19 cellular contexts compared by ENCODE assay signal in the genomic region with DNA sequence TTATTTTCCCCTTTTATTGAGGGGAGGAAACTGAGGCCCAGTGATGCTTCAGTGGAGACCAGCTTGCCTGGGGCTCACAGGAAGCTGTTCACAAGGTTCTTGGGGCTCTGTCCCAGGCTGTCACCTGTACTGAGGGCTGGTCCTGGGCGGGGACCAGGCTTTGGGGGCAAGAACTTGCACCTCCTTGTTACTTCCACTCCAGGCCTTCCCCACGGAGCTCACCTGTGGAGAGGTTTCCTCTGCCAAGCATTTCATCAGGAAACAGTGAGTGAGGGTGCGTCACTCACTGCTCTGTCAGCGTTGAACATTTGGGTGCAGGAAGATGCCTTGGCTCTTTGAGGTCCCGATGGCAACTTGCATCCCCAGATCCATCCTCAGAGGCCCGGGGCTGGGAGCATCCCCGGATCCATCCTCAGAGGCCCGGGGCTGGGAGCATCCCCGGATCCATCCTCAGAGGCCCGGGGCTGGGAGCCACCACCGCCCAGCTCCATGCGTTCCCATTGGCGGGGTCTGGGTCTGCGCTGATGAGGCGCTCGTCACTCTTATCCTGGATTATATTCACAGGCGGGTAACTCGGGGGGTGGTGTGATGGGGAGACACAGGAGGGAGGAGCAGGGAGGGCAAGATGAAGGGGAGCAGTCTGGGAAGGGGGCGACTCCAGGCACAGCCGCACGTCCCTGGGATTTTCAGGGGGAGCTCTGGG. TPM values are rescaled to one million over a fixed set of nuclear protein-coding genes. Genes with fewer than 3 reads are reported as not detected.
DNase-seq lines count a peak whose midpoint lies in the region; ATAC-seq and TF ChIP-seq lines count a peak whose summit lies in the region.
"Had no signal": no experiment of that assay in that cellular context is flagged by ENCODE, and none has a peak within 500 bp of the region (broad histone marks: within the 10 kb centered on the region; RNA-seq: fewer than 3 reads in every experiment).

No MANE protein-coding gene starts in this region.

- H3K79me1 ChIP-seq in IMR-90 (ENCODE audit: low read depth in 1 of 2, low read length in 2 of 2): no peaks in the 10 kb centered on the region
- no peaks in the 10 kb centered on the region for H3K79me1 ChIP-seq in mesendoderm (ENCODE audit: low read length)

- H2AK9ac ChIP-seq in IMR-90 (replicated peaks; ENCODE audit: low read depth, low read length, poor library complexity): peak overlapping the region; percentile 60

- dilution Hi-C loops in IMR-90 (cut with HindIII; ENCODE audit: low sequenced_read_pairs, unreplicated experiment): no loop called here

- ATAC-seq in IMR-90 (ENCODE audit: low read depth) (no peak), upper lobe of right lung (no peak)
- no peak for ATAC-seq in naive thymus-derived CD4-positive, alpha-beta T cell
- ATAC-seq in activated naive CD8-positive, alpha-beta T cell treated with anti-CD3 and anti-CD28 coated beads, Interleukin-2, amount 50 U/mL, for 24 hours: no peak
- ATAC-seq: A549, GM23338, HCT116 had no signal

- no peak overlapping the region for H2BK5ac ChIP-seq in IMR-90 (ENCODE audit: low read depth, low read length, poor library complexity, severe bottlenecking)
- no peak overlapping the region for H2BK5ac ChIP-seq in mesendoderm (ENCODE audit: low read length)

- no peak for TF ChIP-seq POLR2A in IMR-90 (IDR thresholded peaks at IDR 0.05; ENCODE audit: low read depth, low read length)

- no peaks in the 10 kb centered on the region for H3K4me1 Mint-ChIP-seq in naive thymus-derived CD4-positive, alpha-beta T cell
- peaks cover 19% of the 10 kb centered on the region for H3K4me1 Mint-ChIP-seq in activated naive CD8-positive, alpha-beta T cell treated with anti-CD3 and anti-CD28 coated beads, Interleukin-2, amount 50 U/mL, for 24 hours

- H2AK5ac ChIP-seq in IMR-90 (ENCODE audit: low read depth, low read length) (peak overlapping the region; percentile 40), mesendoderm (ENCODE audit: low read length) (no peak overlapping the region)

- H3K23ac ChIP-seq in IMR-90 (ENCODE audit: low read depth, low read length): no peak overlapping the region
- peak overlapping the region; percentile 9 for H3K23ac ChIP-seq in mesendoderm (ENCODE audit: low read length)

- H3K4ac ChIP-seq in IMR-90 (ENCODE audit: low read depth, low read length) (0 out of 2 replicates have a peak overlapping the region, but pooled peaks have one; percentile 29), mesendoderm (ENCODE audit: low read depth, low read length) (no peak overlapping the region)

- no TSS peak for BruUV-seq in IMR-90 (replicated peaks; lab: Mats Ljungman, UMichigan)

- H3K9me3 ChIP-seq in IMR-90 (ENCODE audit: control insufficient read depth, insufficient read depth, low read length) (no peaks in the 10 kb centered on the region; the same call in 1 of the 2 replicates), upper lobe of right lung (no peaks in the 10 kb centered on the region)
- H3K9me3 ChIP-seq in naive thymus-derived CD4-positive, alpha-beta T cell (ENCODE audit: control insufficient read depth in 2 of 3, low read length in 3 of 3): no peaks in the 10 kb centered on the region

- DNase-seq in IMR-90 (no peak), mesendoderm (no peak), posterior vena cava (ENCODE audit: low spot score) (peak; percentile 68), upper lobe of right lung (peak; percentile 33), 8988T (no peak)
- DNase-seq in naive thymus-derived CD4-positive, alpha-beta T cell: no peak
- DNase-seq in activated naive CD8-positive, alpha-beta T cell treated with anti-CD3 and anti-CD28 coated beads, Interleukin-2, amount 50 U/mL, for 24 hours: no peak
- DNase-seq: AML-193; CD4-positive, alpha-beta T cell; DMS153; DMS79; GDM1; HFFc6 had no signal

- H4K5ac ChIP-seq in IMR-90 (ENCODE audit: low read depth, low read length): no peak overlapping the region
- no peak overlapping the region for H4K5ac ChIP-seq in mesendoderm (ENCODE audit: low read length)

- no peak overlapping the region for H3K27ac Mint-ChIP-seq in naive thymus-derived CD4-positive, alpha-beta T cell
- H3K27ac Mint-ChIP-seq in activated naive CD8-positive, alpha-beta T cell treated with anti-CD3 and anti-CD28 coated beads, Interleukin-2, amount 50 U/mL, for 24 hours: no peak overlapping the region
- H3K27ac Mint-ChIP-seq: CD4-positive, alpha-beta T cell; GM23338; HFFc6 had no signal

- WGBS in IMR-90 (ENCODE audit: extremely low coverage in 2 of 2, insufficient read length in 1 of 2), 2 experiments: 97% methylated on average over 7 of the region's 21 CpGs; no CpG with 5 or more reads in 1 of the 2 experiments
- no CpG with 5 or more reads among the region's 21 CpGs for WGBS in mesendoderm (ENCODE audit: extremely low coverage, insufficient coverage, low lambda C conversion rate)

- no peak overlapping the region for H3K14ac ChIP-seq in IMR-90 (replicated peaks; ENCODE audit: low read depth, low read length)

- no peak overlapping the region; the same call in 1 of the 2 replicates for H4K91ac ChIP-seq in IMR-90 (ENCODE audit: insufficient read depth, low read depth, low read length)

- H3K27ac ChIP-seq in IMR-90 (ENCODE audit: insufficient read depth, low read length) (no peak overlapping the region), mesendoderm (ENCODE audit: low read depth, low read length) (no peak overlapping the region), upper lobe of right lung (no peak overlapping the region)
- no peak overlapping the region for H3K27ac ChIP-seq in naive thymus-derived CD4-positive, alpha-beta T cell (ENCODE audit: low read depth, low read length)
- H3K27ac ChIP-seq: A549, C4-2B had no signal

- TF ChIP-seq CTCF in IMR-90 (conservative IDR thresholded peaks at IDR 0.05; ENCODE audit: low read depth, low read length) (no peak), upper lobe of right lung (IDR thresholded peaks at IDR 0.05) (no peak)

- H3K4me3 Mint-ChIP-seq in naive thymus-derived CD4-positive, alpha-beta T cell: no peak overlapping the region
- H3K4me3 Mint-ChIP-seq in activated naive CD8-positive, alpha-beta T cell treated with anti-CD3 and anti-CD28 coated beads, Interleukin-2, amount 50 U/mL, for 24 hours: no peak overlapping the region
- H3K4me3 Mint-ChIP-seq: CD4-positive, alpha-beta T cell; GM23338; HFFc6; IgD-negative memory B cell had no signal

- no peaks in the 10 kb centered on the region for H3K79me2 ChIP-seq in mesendoderm (ENCODE audit: control insufficient read depth, insufficient read depth, low read length)

- CTCF ChIA-PET in IMR-90 (lab: Yijun Ruan, JAX): no interaction called here
- CTCF ChIA-PET in naive thymus-derived CD4-positive, alpha-beta T cell (lab: Charles Lee): interaction anchor here (0.7 kb wide), 1 partner anchor 14 kb away, joined by 3 read pairs; no protein-coding TSS in a partner anchor

- no peak for TF ChIP-seq RAD21 in IMR-90 (IDR thresholded peaks at IDR 0.05; ENCODE audit: low read length)

- in situ Hi-C loops in IMR-90 (cut with MboI; ENCODE audit: low sequenced_read_pairs): no loop called here

- no peak overlapping the region for H3K9ac ChIP-seq in IMR-90 (ENCODE audit: low read depth, low read length)
- no peak overlapping the region for H3K9ac ChIP-seq in mesendoderm (ENCODE audit: low read length)

- H3K4me2 ChIP-seq in IMR-90 (ENCODE audit: low read depth, low read length) (no peak overlapping the region), mesendoderm (ENCODE audit: low read length) (no peak overlapping the region)
- H3K4me2 ChIP-seq: A549, GM23338 had no signal

- H3K4me1 ChIP-seq in IMR-90 (ENCODE audit: control insufficient read depth, insufficient read depth, low read length) (peaks cover 20% of the 10 kb centered on the region), mesendoderm (ENCODE audit: control insufficient read depth, low read depth, low read length) (peaks cover 2% of the 10 kb centered on the region), upper lobe of right lung (peaks cover 12% of the 10 kb centered on the region)
- no peaks in the 10 kb centered on the region for H3K4me1 ChIP-seq in naive thymus-derived CD4-positive, alpha-beta T cell (ENCODE audit: control insufficient read depth in 2 of 2, insufficient read depth in 2 of 2, low read length in 2 of 2)

- H3K4me3 ChIP-seq in IMR-90 (ENCODE audit: insufficient read depth, low read depth, low read length) (no peak overlapping the region), mesendoderm (ENCODE audit: low read length) (no peak overlapping the region), upper lobe of right lung (no peak overlapping the region)
- H3K4me3 ChIP-seq in naive thymus-derived CD4-positive, alpha-beta T cell (ENCODE audit: low read length): no peak overlapping the region
- H3K4me3 ChIP-seq: A549, GM23338 had no signal

- POLR2A ChIA-PET in IMR-90 (lab: Charles Lee; ENCODE audit: unreplicated experiment): interaction anchor here (0.6 kb wide), 1 partner anchor 47 kb away, joined by 20 read pairs; no protein-coding TSS in a partner anchor
- POLR2A ChIA-PET in naive thymus-derived CD4-positive, alpha-beta T cell (lab: Charles Lee): no interaction called here

- H3K56ac ChIP-seq in IMR-90 (ENCODE audit: extremely low read depth, insufficient read depth, low read length) (no peak overlapping the region), mesendoderm (ENCODE audit: low read length) (no peak overlapping the region)

- H2BK15ac ChIP-seq in IMR-90 (ENCODE audit: low read depth, low read length): 0 out of 3 replicates have a peak overlapping the region, but pooled peaks have one; percentile 31
- H2BK15ac ChIP-seq in mesendoderm (replicated peaks; ENCODE audit: low read depth): no peak overlapping the region

- H4K20me1 ChIP-seq in IMR-90 (ENCODE audit: insufficient read depth, low read length): no peaks in the 10 kb centered on the region

- H3K18ac ChIP-seq in IMR-90 (ENCODE audit: low read depth, low read length): no peak overlapping the region
- no peak overlapping the region for H3K18ac ChIP-seq in mesendoderm (ENCODE audit: low read length)

- peaks cover 3% of the 10 kb centered on the region for H3K9me1 ChIP-seq in IMR-90 (ENCODE audit: insufficient read depth, low read length)

- H3K9me3 Mint-ChIP-seq in naive thymus-derived CD4-positive, alpha-beta T cell: peaks cover 0 to 4% (median 0%) of the 10 kb centered on the region in 11 donors
- no peaks in the 10 kb centered on the region for H3K9me3 Mint-ChIP-seq in activated naive CD8-positive, alpha-beta T cell treated with anti-CD3 and anti-CD28 coated beads, Interleukin-2, amount 50 U/mL, for 24 hours
- H3K9me3 Mint-ChIP-seq: CD4-positive, alpha-beta T cell had no signal

- no peak overlapping the region for H2AFZ ChIP-seq in IMR-90 (replicated peaks; ENCODE audit: low read length, poor library complexity)

- H3K36me3 ChIP-seq in IMR-90 (ENCODE audit: control insufficient read depth, insufficient read depth, low read length): no peaks in the 10 kb centered on the region
- no peaks in the 10 kb centered on the region for H3K36me3 ChIP-seq in mesendoderm (ENCODE audit: control insufficient read depth, insufficient read depth, low read length)
- no peaks in the 10 kb centered on the region for H3K36me3 ChIP-seq in upper lobe of right lung
- H3K36me3 ChIP-seq in naive thymus-derived CD4-positive, alpha-beta T cell (ENCODE audit: control insufficient read depth in 2 of 3, insufficient read depth in 3 of 3, low read length in 3 of 3): no peaks in the 10 kb centered on the region

- no peak overlapping the region for H2BK20ac ChIP-seq in IMR-90 (ENCODE audit: low read depth, low read length)

- H3K27me3 Mint-ChIP-seq in naive thymus-derived CD4-positive, alpha-beta T cell: peaks cover 0 to 3% (median 0%) of the 10 kb centered on the region in 5 donors
- H3K27me3 Mint-ChIP-seq in activated naive CD8-positive, alpha-beta T cell treated with anti-CD3 and anti-CD28 coated beads, Interleukin-2, amount 50 U/mL, for 24 hours: peaks cover 2% of the 10 kb centered on the region

- peak overlapping the region; percentile 48; the same call in 1 of the 2 replicates for H2BK120ac ChIP-seq in IMR-90 (ENCODE audit: low read depth, low read length)
- no peak overlapping the region for H2BK120ac ChIP-seq in mesendoderm (ENCODE audit: low read depth, low read length)

- intact Hi-C loops in IMR-90 (cut with micrococcal nuclease): no loop called here
- intact Hi-C loops in posterior vena cava (cut with DNase I): no loop called here
- intact Hi-C loops in upper lobe of right lung (cut with DNase I): no loop called here
- intact Hi-C loops in naive thymus-derived CD4-positive, alpha-beta T cell (cut with micrococcal nuclease): no loop called here

- H3K27me3 ChIP-seq in IMR-90 (ENCODE audit: control insufficient read depth, insufficient read depth, low read length) (no peaks in the 10 kb centered on the region), mesendoderm (ENCODE audit: insufficient read depth, low read length, poor library complexity) (no peaks in the 10 kb centered on the region), upper lobe of right lung (no peaks in the 10 kb centered on the region)
- H3K27me3 ChIP-seq in naive thymus-derived CD4-positive, alpha-beta T cell (ENCODE audit: control insufficient read depth in 2 of 2, insufficient read depth in 2 of 2, low read length in 2 of 2): no peaks in the 10 kb centered on the region

- H4K8ac ChIP-seq in IMR-90 (ENCODE audit: low read depth in 2 of 2, low read length in 2 of 2) (no peak overlapping the region; a peak in 1 of 4 replicates), mesendoderm (ENCODE audit: low read depth, low read length) (no peak overlapping the region)

- peaks cover 0 to 3% (median 0%) of the 10 kb centered on the region in 5 donors for H3K36me3 Mint-ChIP-seq in naive thymus-derived CD4-positive, alpha-beta T cell
- H3K36me3 Mint-ChIP-seq in activated naive CD8-positive, alpha-beta T cell treated with anti-CD3 and anti-CD28 coated beads, Interleukin-2, amount 50 U/mL, for 24 hours (ENCODE audit: low read depth): no peaks in the 10 kb centered on the region
- H3K36me3 Mint-ChIP-seq: IgD-negative memory B cell had no signal

RNA-seq across cellular contexts. Expression of gene SMIM38, which starts 1.4 kb away (rescaled TPM):
- total RNA-seq in IMR-90 (2012; rRNA removed) (under 0.01 and 0.28 TPM in 2 replicates), posterior vena cava (1 to 10 TPM in 1 of 2 donors, under 1 TPM in 1; 0.76 to 1.4 TPM), upper lobe of right lung (not detected)
- 0.05 and 0.07 TPM in 2 replicates for polyA plus RNA-seq in IMR-90 (2012; rRNA removed)
- polyA plus RNA-seq in IMR-90 (2012; cell fraction: cytosol; rRNA removed): 0.02 and 0.03 TPM in 2 replicates
- 0.56 and 0.64 TPM in 2 replicates for polyA plus RNA-seq in IMR-90 (2012; cell fraction: nucleus; rRNA removed; ENCODE audit: low replicate concordance)
- polyA plus RNA-seq in mesendoderm (2013, experiment 1 of 2): not detected
- polyA plus RNA-seq in mesendoderm (2013, experiment 2 of 2): 0.11 TPM
- total RNA-seq in naive thymus-derived CD4-positive, alpha-beta T cell: under 1 TPM; 0.13 to 0.73 (median 0.70) TPM
- polyA plus RNA-seq in naive thymus-derived CD4-positive, alpha-beta T cell: not detected
- total RNA-seq: Daoy, HFFc6 had no signal
- polyA plus RNA-seq: GM23338, IgD-negative memory B cell had no signal

Comparison
In these comparisons a context has a peak if more than half of its experiments do, and no peak if none do; other contexts are left out.
1. DNase-seq: peak in posterior vena cava (single experiment) and upper lobe of right lung (single experiment); none in IMR-90 (single experiment), mesendoderm (single experiment), naive thymus-derived CD4-positive, alpha-beta T cell (0 of 9), activated naive CD8-positive, alpha-beta T cell treated with anti-CD3 and anti-CD28 coated beads, Interleukin-2, amount 50 U/mL, for 24 hours (single experiment) and 8988T (single experiment).